16 cellular contexts compared by ENCODE assay signal in the genomic region with DNA sequence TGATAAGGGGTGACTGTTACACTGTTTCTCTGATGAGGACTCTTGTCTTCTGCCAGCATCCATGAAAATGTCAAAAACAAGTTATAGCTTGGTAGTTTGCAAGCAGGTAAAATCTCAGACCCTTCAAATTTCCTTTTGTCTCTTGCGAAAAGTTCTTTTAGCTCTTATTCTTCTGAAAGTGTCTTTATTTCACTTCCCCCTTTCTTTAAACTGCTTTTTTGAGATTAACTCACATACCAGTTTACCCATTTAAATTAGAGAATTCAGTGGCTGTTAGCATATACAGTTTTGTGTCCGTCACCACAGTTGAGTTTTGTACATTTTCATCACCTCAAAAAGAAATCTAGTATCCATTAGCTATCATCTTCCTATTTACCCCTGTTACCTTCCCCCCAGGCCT.
"Had no signal": no experiment of that assay in that cellular context is flagged by ENCODE, and none has a peak within 500 bp of the region (broad histone marks: within the 10 kb centered on the region; RNA-seq: fewer than 3 reads in every experiment).

No MANE protein-coding gene starts in this region.

- H3K27me3 Mint-ChIP-seq: activated naive CD8-positive, alpha-beta T cell; brain; central memory CD8-positive, alpha-beta T cell had no signal

- H3K4me3 Mint-ChIP-seq: activated naive CD8-positive, alpha-beta T cell; brain; central memory CD8-positive, alpha-beta T cell; neural crest cell had no signal

- H3K27ac ChIP-seq: ovary, sigmoid colon, upper lobe of right lung had no signal

- H3K9me3 Mint-ChIP-seq: central memory CD8-positive, alpha-beta T cell had no signal

- H3K9me3 ChIP-seq: ovary, sigmoid colon, upper lobe of right lung had no signal

- DNase-seq: activated CD4-positive, alpha-beta T cell treated with anti-CD3 and anti-CD28 coated beads, Interleukin-2, amount 50 U/mL, for 4 hours; activated effector memory CD4-positive, alpha-beta T cell treated with anti-CD3 and anti-CD28 coated beads, Interleukin-2, amount 50 U/mL, for 16 hours; activated T-cell treated with anti-CD3 and anti-CD28 coated beads, Interleukin-2, amount 50 U/mL, for 1 hour; amygdala; dermis blood vessel endothelial cell; hippocampal formation; ovary; sigmoid colon; stimulated activated CD4-positive, alpha-beta T cell treated with anti-CD3 and anti-CD28 coated beads, Interleukin-2, amount 100 ng/mL, for 24 hours; stimulated activated naive CD4-positive, alpha-beta T cell treated with Interleukin-2 at 50 U/mL for 16 hours; upper lobe of right lung had no signal

- H3K4me1 Mint-ChIP-seq: brain had no signal

- H3K4me1 ChIP-seq: upper lobe of right lung had no signal

- H3K4me3 ChIP-seq: ovary, sigmoid colon, upper lobe of right lung had no signal

- H3K27ac Mint-ChIP-seq: activated naive CD8-positive, alpha-beta T cell; brain had no signal

- H3K36me3 Mint-ChIP-seq: activated naive CD8-positive, alpha-beta T cell had no signal

- ATAC-seq: activated CD4-positive, CD25-positive, alpha-beta regulatory T cell treated with anti-CD3 and anti-CD28 coated beads, Interleukin-2, amount 50 U/mL, for 24 hours; upper lobe of right lung had no signal

- H3K36me3 ChIP-seq: ovary, sigmoid colon, upper lobe of right lung had no signal

- H3K27me3 ChIP-seq: ovary, sigmoid colon, upper lobe of right lung had no signal
